In genomic region chrY:8535704-8536103, GRCh38 we compare ENCODE assay signal across 15 cellular contexts.
A peak's percentile ranks its signal among the peaks of the same experiment; 100 is the strongest.
DNase-seq lines count a peak whose midpoint lies in the region; ATAC-seq and TF ChIP-seq lines count a peak whose summit lies in the region.
"Had no signal": no experiment of that assay in that cellular context is flagged by ENCODE, and none has a peak within 500 bp of the region (broad histone marks: within the 10 kb centered on the region; RNA-seq: fewer than 3 reads in every experiment).

No MANE protein-coding gene starts in this region.

- no peaks in the 10 kb centered on the region for H3F3A ChIP-seq in smooth muscle cell (ENCODE audit: low read depth)

- H3K27me3 Mint-ChIP-seq in activated CD8-positive, alpha-beta T cell treated with anti-CD3 and anti-CD28 coated beads, Interleukin-2, amount 10 ng/mL, durations not matched to agents 7 days and 5 days (ENCODE audit: low read depth) = no peaks in the 10 kb centered on the region
- H3K27me3 Mint-ChIP-seq: stimulated activated naive B cell treated with anti-CD40 and anti-IgM and Interleukin-4, amounts not matched to agents 10 μg/mL and 1 μg/mL and 100 μg/mL, for 72 hours had no signal

- H3K36me3 Mint-ChIP-seq in activated CD8-positive, alpha-beta T cell treated with anti-CD3 and anti-CD28 coated beads, Interleukin-2, amount 10 ng/mL, durations not matched to agents 7 days and 5 days (ENCODE audit: low read depth) = no peaks in the 10 kb centered on the region
- H3K36me3 Mint-ChIP-seq: stimulated activated naive B cell treated with anti-CD40 and anti-IgM and Interleukin-4, amounts not matched to agents 10 μg/mL and 1 μg/mL and 100 μg/mL, for 72 hours had no signal

- H3K4me3 Mint-ChIP-seq in activated CD8-positive, alpha-beta T cell treated with anti-CD3 and anti-CD28 coated beads, Interleukin-2, amount 10 ng/mL, durations not matched to agents 7 days and 5 days = no peak overlapping the region

- H3K79me2 ChIP-seq in smooth muscle cell (ENCODE audit: low read depth) = no peaks in the 10 kb centered on the region

- in situ Hi-C loops in gastrocnemius medialis (cut with MboI; ENCODE audit: low sequenced_read_pairs in 4 of 4) = no loop called here

- no peak overlapping the region for H3K9ac ChIP-seq in smooth muscle cell (ENCODE audit: low read depth)

- intact Hi-C loops in gastrocnemius medialis (cut with DNase I; ENCODE audit: low total_unique reads) = no loop called here

- no peaks in the 10 kb centered on the region for H3K9me3 Mint-ChIP-seq in activated CD8-positive, alpha-beta T cell treated with anti-CD3 and anti-CD28 coated beads, Interleukin-2, amount 10 ng/mL, durations not matched to agents 7 days and 5 days (ENCODE audit: insufficient read depth)
- H3K9me3 Mint-ChIP-seq: stimulated activated naive B cell treated with anti-CD40 and anti-IgM and Interleukin-4, amounts not matched to agents 10 μg/mL and 1 μg/mL and 100 μg/mL, for 72 hours had no signal

- ATAC-seq in GM19025 (IDR thresholded peaks at IDR 0.05; ENCODE audit: low read depth, unreplicated experiment) = peak; percentile 95
- peak; percentile 94 for ATAC-seq in HG02623 (IDR thresholded peaks at IDR 0.05; ENCODE audit: unreplicated experiment)
- ATAC-seq in HG03469 (IDR thresholded peaks at IDR 0.05; ENCODE audit: unreplicated experiment) = peak; percentile 98
- no peak for ATAC-seq in GM18867 (IDR thresholded peaks at IDR 0.05; ENCODE audit: unreplicated experiment)
- no peak for ATAC-seq in activated CD8-positive, alpha-beta T cell treated with anti-CD3 and anti-CD28 coated beads, Interleukin-2, amount 10 ng/mL, durations not matched to agents 7 days and 5 days
- ATAC-seq in gastrocnemius medialis = no peak

- H4K20me1 ChIP-seq in smooth muscle cell (ENCODE audit: low read depth) = no peaks in the 10 kb centered on the region

- H3K27ac Mint-ChIP-seq in activated CD8-positive, alpha-beta T cell treated with anti-CD3 and anti-CD28 coated beads, Interleukin-2, amount 10 ng/mL, durations not matched to agents 7 days and 5 days = no peak overlapping the region
- H3K27ac Mint-ChIP-seq: stimulated activated naive B cell treated with anti-CD40 and anti-IgM and Interleukin-4, amounts not matched to agents 10 μg/mL and 1 μg/mL and 100 μg/mL, for 72 hours had no signal

- no peak overlapping the region for H3K4me2 ChIP-seq in smooth muscle cell

- no peaks in the 10 kb centered on the region for H3K36me3 ChIP-seq in smooth muscle cell (ENCODE audit: low read depth)
- H3K36me3 ChIP-seq in gastrocnemius medialis = no peaks in the 10 kb centered on the region
- H3K36me3 ChIP-seq: brain microvascular endothelial cell, sigmoid colon had no signal

- POLR2A ChIA-PET in activated CD8-positive, alpha-beta T cell treated with anti-CD3 and anti-CD28 coated beads, Interleukin-2, amount 10 ng/mL, durations not matched to agents 7 days and 5 days (lab: Charles Lee) = no interaction called here

- CTCF ChIA-PET in activated CD8-positive, alpha-beta T cell treated with anti-CD3 and anti-CD28 coated beads, Interleukin-2, amount 10 ng/mL, durations not matched to agents 7 days and 5 days (lab: Charles Lee) = no interaction called here

- H3K4me3 ChIP-seq in smooth muscle cell = no peak overlapping the region
- H3K4me3 ChIP-seq in gastrocnemius medialis = no peak overlapping the region
- H3K4me3 ChIP-seq: dorsolateral prefrontal cortex, lung, sigmoid colon had no signal

- H3K9me3 ChIP-seq in smooth muscle cell (replicated peaks; ENCODE audit: low read depth) = no peaks in the 10 kb centered on the region
- no peaks in the 10 kb centered on the region for H3K9me3 ChIP-seq in gastrocnemius medialis
- H3K9me3 ChIP-seq: sigmoid colon had no signal

- no peaks in the 10 kb centered on the region for H3K27me3 ChIP-seq in smooth muscle cell (ENCODE audit: low read depth)
- no peaks in the 10 kb centered on the region for H3K27me3 ChIP-seq in gastrocnemius medialis
- H3K27me3 ChIP-seq: brain microvascular endothelial cell, dorsolateral prefrontal cortex, sigmoid colon had no signal

- H3K4me1 Mint-ChIP-seq in activated CD8-positive, alpha-beta T cell treated with anti-CD3 and anti-CD28 coated beads, Interleukin-2, amount 10 ng/mL, durations not matched to agents 7 days and 5 days (ENCODE audit: low read depth) = no peaks in the 10 kb centered on the region

- H3K4me1 ChIP-seq in smooth muscle cell (ENCODE audit: low read depth) (no peaks in the 10 kb centered on the region), gastrocnemius medialis (no peaks in the 10 kb centered on the region)

- DNase-seq in globus pallidus (ENCODE audit: low spot score) (peak; percentile 49), smooth muscle cell (lab: John Stamatoyannopoulos, UW; ENCODE audit: unreplicated experiment) (no peak), gastrocnemius medialis (no peak)
- DNase-seq in activated CD8-positive, alpha-beta T cell treated with anti-CD3 and anti-CD28 coated beads, Interleukin-2, amount 10 ng/mL, durations not matched to agents 7 days and 5 days = no peak
- DNase-seq: activated naive CD4-positive, alpha-beta T cell; brain microvascular endothelial cell; DMS153; dorsolateral prefrontal cortex; sigmoid colon; stimulated activated naive B cell treated with anti-CD40 and anti-IgM and Interleukin-4, amounts not matched to agents 10 μg/mL and 1 μg/mL and 100 μg/mL, for 72 hours had no signal

- no peak overlapping the region for H3K27ac ChIP-seq in smooth muscle cell (ENCODE audit: low read depth)
- H3K27ac ChIP-seq in gastrocnemius medialis = no peak overlapping the region
- H3K27ac ChIP-seq: brain microvascular endothelial cell, dorsolateral prefrontal cortex, sigmoid colon had no signal

- TF ChIP-seq CTCF in smooth muscle cell (IDR thresholded peaks at IDR 0.05; ENCODE audit: borderline replicate concordance, insufficient read depth, poor library complexity, severe bottlenecking) = no peak
- TF ChIP-seq CTCF in gastrocnemius medialis (IDR thresholded peaks at IDR 0.05 in 4 of 5, conservative IDR thresholded peaks at IDR 0.05 in 1 of 5) = no peak

- no peak overlapping the region for H2AFZ ChIP-seq in smooth muscle cell (ENCODE audit: low read depth)

- no peak for TF ChIP-seq POLR2A in gastrocnemius medialis (IDR thresholded peaks at IDR 0.05)

- WGBS in smooth muscle cell (ENCODE audit: low lambda C conversion rate) = no CpG with 5 or more reads among the region's 6 CpGs

Comparison
In these comparisons a context has a peak if more than half of its experiments do, and no peak if none do; other contexts are left out.
1. ATAC-seq: peak in GM19025 (single experiment), HG02623 (single experiment) and HG03469 (single experiment); none in GM18867 (single experiment), activated CD8-positive, alpha-beta T cell treated with anti-CD3 and anti-CD28 coated beads, Interleukin-2, amount 10 ng/mL, durations not matched to agents 7 days and 5 days (single experiment) and gastrocnemius medialis (0 of 2).